24 cellular contexts compared by ENCODE assay signal in the genomic region with DNA sequence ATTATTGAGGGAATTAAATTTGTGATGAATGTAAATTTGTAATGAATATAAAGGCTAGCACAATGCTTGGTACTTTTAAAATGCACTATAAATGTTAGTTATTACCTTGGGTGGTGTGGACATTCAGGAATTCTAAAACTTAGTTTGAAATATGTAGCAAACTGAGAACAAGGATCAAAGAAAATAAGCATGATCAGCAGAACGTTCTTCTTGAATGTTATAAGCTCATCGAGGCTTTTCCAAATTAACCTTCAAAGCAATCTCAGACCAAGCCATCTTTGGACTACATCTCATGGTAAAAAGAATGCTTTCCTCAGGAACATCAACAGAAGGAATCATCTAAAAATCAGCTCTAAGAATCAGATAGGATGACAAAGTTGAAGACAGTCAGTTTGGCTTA.
A peak's percentile ranks its signal among the peaks of the same experiment; 100 is the strongest.
DNase-seq lines count a peak whose midpoint lies in the region; ATAC-seq, FAIRE-seq and TF ChIP-seq lines count a peak whose summit lies in the region.
"Had no signal": no experiment of that assay in that cellular context is flagged by ENCODE, and none has a peak within 500 bp of the region (broad histone marks: within the 10 kb centered on the region; RNA-seq: fewer than 3 reads in every experiment).

No MANE protein-coding gene starts in this region.

- H3K4me2 ChIP-seq in A549 (no peak overlapping the region), K562 (ENCODE audit: insufficient read depth, low read length) (no peak overlapping the region)
- H3K4me2 ChIP-seq: BLaER1 treated with 17β-estradiol and CSF1 and Interleukin-3, amounts not matched to agents 10 nM and 100 nM had no signal

- H3K9ac ChIP-seq in K562 (ENCODE audit: insufficient read depth in 1 of 2, low read depth in 2 of 2, low read length in 2 of 2) = no peak overlapping the region
- H3K9ac ChIP-seq: BLaER1 treated with 17β-estradiol and CSF1 and Interleukin-3, amounts not matched to agents 10 nM and 100 nM had no signal

- H3K27me3 ChIP-seq in cardiac muscle cell = no peaks in the 10 kb centered on the region
- no peaks in the 10 kb centered on the region for H3K27me3 ChIP-seq in right atrium auricular region
- no peaks in the 10 kb centered on the region for H3K27me3 ChIP-seq in K562 (ENCODE audit: control insufficient read depth in 2 of 2, insufficient read depth in 2 of 2, low read length in 2 of 2)
- H3K27me3 ChIP-seq: BLaER1 treated with 17β-estradiol and CSF1 and Interleukin-3, amounts not matched to agents 10 nM and 100 nM had no signal

- TF ChIP-seq POLR2A in A549 (IDR thresholded peaks at IDR 0.05; ENCODE audit: low read length) (no peak), K562 (conservative IDR thresholded peaks at IDR 0.05) (no peak)

- peaks cover 4% of the 10 kb centered on the region for H3K27me3 Mint-ChIP-seq in nephron (ENCODE audit: low read depth)

- ATAC-seq in A549 (no peak), K562 (no peak)
- ATAC-seq: CD8-positive, alpha-beta T cell had no signal

- H3K4me3 ChIP-seq in cardiac muscle cell (no peak overlapping the region), right atrium auricular region (no peak overlapping the region), A549 (no peak overlapping the region), K562 (no peak overlapping the region)
- H3K4me3 ChIP-seq: BLaER1 treated with 17β-estradiol and CSF1 and Interleukin-3, amounts not matched to agents 10 nM and 100 nM had no signal

- TF ChIP-seq RAD21 in A549 (conservative IDR thresholded peaks at IDR 0.05 in 1 of 2, IDR thresholded peaks at IDR 0.05 in 1 of 2) (no peak), K562 (CRISPR knock-in tag; conservative IDR thresholded peaks at IDR 0.05 in 1 of 2, IDR thresholded peaks at IDR 0.05 in 1 of 2) (no peak)

- BruUV-seq in K562 (replicated peaks; lab: Mats Ljungman, UMichigan) = no TSS peak

- FAIRE-seq in A549 (lab: Jason Lieb, UNC) (no peak), K562 (lab: Jason Lieb, UNC) (no peak)
- FAIRE-seq: D721Med, G401.6, GM12891, GM19239 had no signal

- H3K79me2 ChIP-seq in K562 (ENCODE audit: control insufficient read depth, insufficient read depth, low read length) = no peaks in the 10 kb centered on the region

- in situ Hi-C loops in K562 (cut with MboI) = no loop called here

- H3K27ac ChIP-seq in cardiac muscle cell (peak overlapping the region; percentile 11), right atrium auricular region (no peak overlapping the region), A549 (peak overlapping the region in 1 of 2 experiments; percentile 9; a peak in 2 of 6 replicates), K562 (ENCODE audit: extremely low read depth, low read depth, low read length) (no peak overlapping the region)
- H3K27ac ChIP-seq: 22Rv1; BLaER1 treated with 17β-estradiol and CSF1 and Interleukin-3, amounts not matched to agents 10 nM and 100 nM; C4-2B had no signal

- peaks cover 43% of the 10 kb centered on the region for H3K4me1 ChIP-seq in cardiac muscle cell (ENCODE audit: low read depth)
- peaks cover 0 to 6% of the 10 kb centered on the region in 2 donors for H3K4me1 ChIP-seq in right atrium auricular region
- peaks cover 36% of the 10 kb centered on the region for H3K4me1 ChIP-seq in A549
- no peaks in the 10 kb centered on the region for H3K4me1 ChIP-seq in K562 (replicated peaks in 1 of 2; ENCODE audit: control insufficient read depth in 2 of 2, insufficient read depth in 2 of 2, low read length in 2 of 2)
- H3K4me1 ChIP-seq: BLaER1 treated with 17β-estradiol and CSF1 and Interleukin-3, amounts not matched to agents 10 nM and 100 nM had no signal

- intact Hi-C loops in K562 (cut with micrococcal nuclease) = no loop called here

- no peaks in the 10 kb centered on the region for H3K9me3 ChIP-seq in cardiac muscle cell (ENCODE audit: low read depth)
- H3K9me3 ChIP-seq in right atrium auricular region = peaks cover 0 to 16% of the 10 kb centered on the region in 2 donors
- H3K9me3 ChIP-seq in A549 = peaks cover 20% of the 10 kb centered on the region; the same call in 2 of the 3 replicates
- H3K9me3 ChIP-seq in K562 (replicated peaks; ENCODE audit: control insufficient read depth, insufficient read depth, low read depth, low read length) = no peaks in the 10 kb centered on the region
- H3K9me3 ChIP-seq: Caco-2 had no signal

- H3K4me1 Mint-ChIP-seq in nephron = peaks cover 23% of the 10 kb centered on the region
- H3K4me1 Mint-ChIP-seq: B cell had no signal

- no peak overlapping the region for H3K4me3 Mint-ChIP-seq in nephron
- H3K4me3 Mint-ChIP-seq: B cell; CD4-positive, alpha-beta T cell; CD8-positive, alpha-beta T cell had no signal

- POLR2A ChIA-PET in A549 (lab: Yijun Ruan, JAX) (no interaction called here), K562 (lab: Yijun Ruan, JAX) (interaction anchor here (0.9 kb wide), 1 partner anchor 36 kb away, joined by 3 read pairs; no protein-coding TSS in a partner anchor)

- CTCF ChIA-PET in A549 (lab: Yijun Ruan, JAX) (interaction anchor here (1.6 to 5.6 kb wide), 2 partner anchors 16 to 147 kb away, joined by 4 to 19 read pairs; a partner anchor contains a TSS), K562 (lab: Yijun Ruan, JAX; ENCODE audit: low intra/inter-chr PET ratio) (no interaction called here)

- 89% methylated on average over 2 of the region's 2 CpGs for WGBS in A549 (ENCODE audit: missing lambda C conversion rate)
- 0% methylated on average over 2 of the region's 2 CpGs for WGBS in K562 (ENCODE audit: insufficient coverage, low coverage, missing lambda C conversion rate)

- no peaks in the 10 kb centered on the region for H4K20me1 ChIP-seq in K562 (replicated peaks; ENCODE audit: control insufficient read depth, insufficient read depth, low read length)
- H4K20me1 ChIP-seq: BLaER1 treated with 17β-estradiol and CSF1 and Interleukin-3, amounts not matched to agents 10 nM and 100 nM had no signal

- H3K36me3 ChIP-seq in cardiac muscle cell (no peaks in the 10 kb centered on the region), right atrium auricular region (no peaks in the 10 kb centered on the region), K562 (ENCODE audit: control insufficient read depth, insufficient read depth, low read length) (no peaks in the 10 kb centered on the region)
- H3K36me3 ChIP-seq: BLaER1 treated with 17β-estradiol and CSF1 and Interleukin-3, amounts not matched to agents 10 nM and 100 nM had no signal

- H3K27ac Mint-ChIP-seq in nephron = peak overlapping the region in 2 of 3 experiments; percentile 57 to 86
- H3K27ac Mint-ChIP-seq: B cell; CD4-positive, alpha-beta T cell; CD8-positive, alpha-beta T cell had no signal

- peaks cover 28% of the 10 kb centered on the region for H3K36me3 Mint-ChIP-seq in nephron (ENCODE audit: low read depth)
- H3K36me3 Mint-ChIP-seq: CD8-positive, alpha-beta T cell had no signal

- no peak for TF ChIP-seq CTCF in cardiac muscle cell (IDR thresholded peaks at IDR 0.05; ENCODE audit: low read depth, low read length)
- TF ChIP-seq CTCF in right atrium auricular region (IDR thresholded peaks at IDR 0.05) = no peak
- no peak for TF ChIP-seq CTCF in A549 (IDR thresholded peaks at IDR 0.05)
- TF ChIP-seq CTCF in K562 (IDR thresholded peaks at IDR 0.05 in 2 of 3, conservative IDR thresholded peaks at IDR 0.05 in 1 of 3; ENCODE audit: insufficient read depth in 2 of 3, low read depth in 1 of 3, low read length in 3 of 3) = no peak
- TF ChIP-seq CTCF in nephron (IDR thresholded peaks at IDR 0.05; ENCODE audit: unreplicated experiment in 3 of 3) = no peak

- DNase-seq in cardiac muscle cell (ENCODE audit: low read depth in 1 of 2, low spot score in 1 of 2) = no peak
- no peak for DNase-seq in right atrium auricular region (ENCODE audit: low spot score)
- DNase-seq in A549 (ENCODE audit: low read depth in 1 of 2, low spot score in 1 of 2) = no peak
- DNase-seq in K562 (ENCODE audit: extremely low read depth in 1 of 4, low spot score in 3 of 4) = no peak
- no peak for DNase-seq in LoVo (ENCODE audit: low spot score)
- DNase-seq in activated CD8-positive, alpha-beta memory T cell treated with anti-CD3 and anti-CD28 coated beads, Interleukin-2, amount 50 U/mL, for 4 hours = no peak
- DNase-seq in superior temporal gyrus (ENCODE audit: extremely low spot score) = no peak
- DNase-seq: ACHN; AML-193; Caco-2; Calu3; CD4-positive, alpha-beta T cell; CD8-positive, alpha-beta T cell; DMS79 treated with DMSO at 0.1 percent for 48 hours; GF-D8 had no signal

- no peak overlapping the region for H2AFZ ChIP-seq in K562 (ENCODE audit: low read depth, low read length)

- H3K9me1 ChIP-seq in K562 (ENCODE audit: control insufficient read depth, insufficient read depth, low read length) = no peaks in the 10 kb centered on the region

- TF ChIP-seq EP300 in A549 (IDR thresholded peaks at IDR 0.05) (no peak), K562 (IDR thresholded peaks at IDR 0.05; ENCODE audit: low read length) (no peak)

- peaks cover 27% of the 10 kb centered on the region for H3K9me3 Mint-ChIP-seq in nephron

TF ChIP-seq in A549, 52 proteins besides CTCF, POLR2A, EP300 and RAD21 (continues in another document):
- TF ChIP-seq POLR2AphosphoS2 (conservative IDR thresholded peaks at IDR 0.05; ENCODE audit: low read length) = no peak
- no peak for TF ChIP-seq SREBF2 (IDR thresholded peaks at IDR 0.05)
- TF ChIP-seq FOSB (CRISPR knock-in tag; IDR thresholded peaks at IDR 0.05) = no peak
- TF ChIP-seq CBX2 (IDR thresholded peaks at IDR 0.05; ENCODE audit: borderline replicate concordance, low read depth) = no peak
- no peak for TF ChIP-seq SMC3 (IDR thresholded peaks at IDR 0.05)
- peak; percentile 77 for TF ChIP-seq MAFK (IDR thresholded peaks at IDR 0.05; ENCODE audit: partially characterized antibody)
- no peak for TF ChIP-seq CEBPB (IDR thresholded peaks at IDR 0.05)

TF ChIP-seq in K562, 482 proteins besides CTCF, POLR2A, EP300 and RAD21:
- TF ChIP-seq TCFL5 (CRISPR knock-in tag; conservative IDR thresholded peaks at IDR 0.05) = no peak
- TF ChIP-seq, protein P1, sequence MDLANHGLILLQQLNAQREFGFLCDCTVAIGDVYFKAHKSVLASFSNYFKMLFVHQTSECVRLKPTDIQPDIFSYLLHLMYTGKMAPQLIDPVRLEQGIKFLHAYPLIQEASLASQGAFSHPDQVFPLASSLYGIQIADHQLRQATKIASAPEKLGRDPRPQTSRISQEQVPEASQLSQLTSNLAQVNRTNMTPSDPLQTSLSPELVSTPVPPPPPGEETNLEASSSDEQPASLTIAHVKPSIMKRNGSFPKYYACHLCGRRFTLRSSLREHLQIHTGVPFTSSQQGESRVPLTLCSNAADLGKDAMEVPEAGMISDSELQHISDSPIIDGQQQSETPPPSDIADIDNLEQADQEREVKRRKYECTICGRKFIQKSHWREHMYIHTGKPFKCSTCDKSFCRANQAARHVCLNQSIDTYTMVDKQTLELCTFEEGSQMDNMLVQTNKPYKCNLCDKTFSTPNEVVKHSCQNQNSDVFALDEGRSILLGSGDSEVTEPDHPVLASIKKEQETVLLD (IDR thresholded peaks at IDR 0.05) = no peak
- peak; percentile 51; the same call in 1 of the 2 replicates for TF ChIP-seq ZNF316 (IDR thresholded peaks at IDR 0.05)
TF ChIP-seq in K562: peak in this region for 1.
